ENCODE assay signal across 30 cellular contexts in genomic region chr21:23374155-23374554, GRCh38.
"Had no signal": no experiment of that assay in that cellular context is flagged by ENCODE, and none has a peak within 500 bp of the region (broad histone marks: within the 10 kb centered on the region; RNA-seq: fewer than 3 reads in every experiment).

No MANE protein-coding gene starts in this region.

- H3K9me3 Mint-ChIP-seq: activated B cell treated with CpG ODN at 0.5 μM for 24 hours; activated naive CD4-positive, alpha-beta T cell treated with anti-CD3 and anti-CD28 coated beads, Interleukin-2, amount 50 U/mL, for 24 hours; activated naive CD8-positive, alpha-beta T cell treated with anti-CD3 and anti-CD28 coated beads for 36 hours; activated naive CD8-positive, alpha-beta T cell treated with anti-CD3 and anti-CD28 coated beads, Interleukin-2, amount 50 U/mL, for 24 hours; activated T-helper 17 cell treated with anti-CD3 and anti-CD28 coated beads, Interleukin-2, amount 50 U/mL, for 72 hours had no signal

- H3K27me3 Mint-ChIP-seq: activated B cell treated with CpG ODN at 0.5 μM for 24 hours; activated CD8-positive, alpha-beta T cell treated with anti-CD3 and anti-CD28 coated beads for 36 hours; activated naive CD4-positive, alpha-beta T cell treated with anti-CD3 and anti-CD28 coated beads, Interleukin-2, amount 50 U/mL, for 24 hours; activated naive CD8-positive, alpha-beta T cell treated with anti-CD3 and anti-CD28 coated beads for 36 hours; activated naive CD8-positive, alpha-beta T cell treated with anti-CD3 and anti-CD28 coated beads, Interleukin-2, amount 50 U/mL, for 24 hours; activated T-helper 17 cell treated with anti-CD3 and anti-CD28 coated beads, Interleukin-2, amount 50 U/mL, for 72 hours; central memory CD8-positive, alpha-beta T cell; dendritic cell treated with granulocyte-macrophage colony-stimulating factor and Interleukin-4, amounts not matched to agents 40 ng/mL and 50 ng/mL, for 4 days had no signal

- H3K4me1 Mint-ChIP-seq: activated B cell treated with CpG ODN at 0.5 μM for 24 hours; activated naive CD4-positive, alpha-beta T cell treated with anti-CD3 and anti-CD28 coated beads, Interleukin-2, amount 50 U/mL, for 24 hours; activated naive CD8-positive, alpha-beta T cell treated with anti-CD3 and anti-CD28 coated beads for 36 hours; activated naive CD8-positive, alpha-beta T cell treated with anti-CD3 and anti-CD28 coated beads, Interleukin-2, amount 50 U/mL, for 24 hours; activated T-helper 17 cell treated with anti-CD3 and anti-CD28 coated beads, Interleukin-2, amount 50 U/mL, for 72 hours; brain; central memory CD8-positive, alpha-beta T cell; endodermal cell had no signal

- H3K4me3 Mint-ChIP-seq: activated B cell treated with CpG ODN at 0.5 μM for 24 hours; activated CD8-positive, alpha-beta T cell treated with anti-CD3 and anti-CD28 coated beads for 36 hours; activated naive CD4-positive, alpha-beta T cell treated with anti-CD3 and anti-CD28 coated beads, Interleukin-2, amount 50 U/mL, for 24 hours; activated naive CD8-positive, alpha-beta T cell treated with anti-CD3 and anti-CD28 coated beads for 36 hours; activated naive CD8-positive, alpha-beta T cell treated with anti-CD3 and anti-CD28 coated beads, Interleukin-2, amount 50 U/mL, for 24 hours; activated T-cell treated with anti-CD3 and anti-CD28 coated beads, Interleukin-2, amount 50 U/mL, for 4 hours; activated T-helper 17 cell treated with anti-CD3 and anti-CD28 coated beads, Interleukin-2, amount 50 U/mL, for 72 hours; brain; central memory CD8-positive, alpha-beta T cell; dendritic cell treated with granulocyte-macrophage colony-stimulating factor and Interleukin-4, amounts not matched to agents 40 ng/mL and 50 ng/mL, for 4 days; endodermal cell; T-helper 2 cell treated with Interferon-gamma antibody and Interleukin-4, amounts not matched to agents 5 μg/mL and 100 μg/mL, for 36 hours had no signal

- DNase-seq: activated B cell treated with CpG ODN at 0.5 μM for 24 hours; activated CD4-positive, alpha-beta T cell treated with anti-CD3 and anti-CD28 coated beads for 48 hours; activated CD4-positive, alpha-beta T cell treated with anti-CD3 and anti-CD28 coated beads, Interleukin-2, amount 50 U/mL, for 1 hour; activated CD4-positive, alpha-beta T cell treated with anti-CD3 and anti-CD28 coated beads, Interleukin-2, amount 50 U/mL, for 48 hours; activated CD8-positive, alpha-beta memory T cell treated with anti-CD3 and anti-CD28 coated beads for 24 hours; activated CD8-positive, alpha-beta T cell treated with anti-CD3 and anti-CD28 coated beads for 36 hours; activated effector memory CD4-positive, alpha-beta T cell treated with Interleukin-2 at 50 U/mL for 16 hours; activated gamma-delta T cell treated with Interleukin-2 at 50 U/mL for 16 hours; activated naive CD4-positive, alpha-beta T cell treated with Interleukin-2 at 50 U/mL for 16 hours; activated naive CD8-positive, alpha-beta T cell treated with anti-CD3 and anti-CD28 coated beads for 36 hours; activated naive CD8-positive, alpha-beta T cell treated with anti-CD3 and anti-CD28 coated beads, Interleukin-2, amount 50 U/mL, for 24 hours; activated T-cell treated with anti-CD3 and anti-CD28 coated beads, Interleukin-2, amount 50 U/mL, for 4 hours; adrenal gland; dorsolateral prefrontal cortex; effector memory CD4-positive, alpha-beta T cell; endodermal cell; foreskin fibroblast; head of caudate nucleus; hippocampal formation; T1000; WERI-Rb-1 had no signal

- ATAC-seq: activated CD4-positive, CD25-positive, alpha-beta regulatory T cell treated with anti-CD3 and anti-CD28 coated beads, Interleukin-2, amount 50 U/mL, for 24 hours; activated CD8-positive, alpha-beta T cell treated with anti-CD3 and anti-CD28 coated beads for 36 hours; activated naive CD8-positive, alpha-beta T cell treated with anti-CD3 and anti-CD28 coated beads, Interleukin-2, amount 50 U/mL, for 24 hours; activated T-cell treated with anti-CD3 and anti-CD28 coated beads, Interleukin-2, amount 50 U/mL, for 4 hours; activated T-helper 17 cell treated with anti-CD3 and anti-CD28 coated beads, Interleukin-2, amount 50 U/mL, for 72 hours; esophagus mucosa had no signal

- H3K27ac Mint-ChIP-seq: activated B cell treated with CpG ODN at 0.5 μM for 24 hours; activated CD8-positive, alpha-beta T cell treated with anti-CD3 and anti-CD28 coated beads for 36 hours; activated naive CD4-positive, alpha-beta T cell treated with anti-CD3 and anti-CD28 coated beads, Interleukin-2, amount 50 U/mL, for 24 hours; activated naive CD8-positive, alpha-beta T cell treated with anti-CD3 and anti-CD28 coated beads for 36 hours; activated naive CD8-positive, alpha-beta T cell treated with anti-CD3 and anti-CD28 coated beads, Interleukin-2, amount 50 U/mL, for 24 hours; activated T-helper 17 cell treated with anti-CD3 and anti-CD28 coated beads, Interleukin-2, amount 50 U/mL, for 72 hours; brain; dendritic cell treated with granulocyte-macrophage colony-stimulating factor and Interleukin-4, amounts not matched to agents 40 ng/mL and 50 ng/mL, for 4 days; endodermal cell; T-helper 2 cell treated with Interferon-gamma antibody and Interleukin-4, amounts not matched to agents 5 μg/mL and 100 μg/mL, for 36 hours had no signal

- FAIRE-seq: bronchial epithelial cell had no signal

- H3K36me3 Mint-ChIP-seq: activated naive CD4-positive, alpha-beta T cell treated with anti-CD3 and anti-CD28 coated beads, Interleukin-2, amount 50 U/mL, for 24 hours; activated naive CD8-positive, alpha-beta T cell treated with anti-CD3 and anti-CD28 coated beads for 36 hours; brain had no signal
